Comparison of ENCODE assay signal across 1 cellular context in the genomic region with DNA sequence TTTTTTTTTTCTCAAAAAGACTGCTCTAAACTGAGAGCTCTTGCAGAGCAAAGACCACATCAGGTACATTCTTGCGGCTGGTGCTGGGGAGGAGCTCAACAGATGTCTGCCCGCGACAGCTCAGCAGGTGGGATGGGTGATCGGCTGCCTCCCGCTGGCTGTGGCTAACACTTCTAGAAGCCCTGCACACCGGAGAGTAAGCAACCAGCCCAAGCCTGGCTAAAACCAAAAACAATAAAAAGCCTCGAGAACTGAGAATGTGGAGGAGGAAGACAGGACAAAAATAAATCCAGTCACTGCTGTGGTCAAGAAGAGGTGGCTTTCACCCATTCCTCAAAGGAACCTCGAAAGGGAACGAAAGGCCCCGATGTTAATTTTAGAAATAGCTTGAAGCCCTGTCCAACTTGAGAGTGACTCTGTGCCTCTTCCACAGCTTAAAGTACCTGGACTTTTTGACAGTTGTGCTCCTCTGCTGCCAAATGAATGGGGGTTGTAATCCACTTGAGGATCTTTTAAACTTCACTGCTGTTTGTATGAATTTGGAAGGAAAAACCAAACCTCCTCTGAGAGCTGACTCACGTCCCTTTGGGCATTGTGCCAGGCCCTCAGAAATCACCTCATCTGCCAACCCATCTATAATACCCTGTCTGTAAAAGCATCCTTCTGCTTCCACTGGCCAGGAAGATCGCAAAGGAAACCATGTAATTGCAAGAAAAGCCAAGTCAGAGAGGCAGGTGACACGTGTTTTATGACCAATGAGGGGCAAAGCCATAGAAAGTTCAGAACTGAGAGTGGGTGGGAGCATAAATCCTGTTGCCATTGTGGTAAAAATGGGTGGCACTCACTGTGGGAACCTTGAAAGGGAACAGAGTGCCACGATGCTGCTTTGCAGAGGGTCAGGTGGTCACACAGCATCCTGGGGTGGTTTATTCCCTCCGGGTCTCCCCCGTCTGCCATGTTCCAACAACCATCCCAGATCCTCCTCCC.
TF ChIP-seq lines count a peak whose summit lies in the region.

No MANE protein-coding gene starts in this region.

TF ChIP-seq in GM12878, 131 proteins besides CTCF, POLR2A, EP300 and RAD21 (continued from another document and continues in another):
- TF ChIP-seq, protein P1, sequence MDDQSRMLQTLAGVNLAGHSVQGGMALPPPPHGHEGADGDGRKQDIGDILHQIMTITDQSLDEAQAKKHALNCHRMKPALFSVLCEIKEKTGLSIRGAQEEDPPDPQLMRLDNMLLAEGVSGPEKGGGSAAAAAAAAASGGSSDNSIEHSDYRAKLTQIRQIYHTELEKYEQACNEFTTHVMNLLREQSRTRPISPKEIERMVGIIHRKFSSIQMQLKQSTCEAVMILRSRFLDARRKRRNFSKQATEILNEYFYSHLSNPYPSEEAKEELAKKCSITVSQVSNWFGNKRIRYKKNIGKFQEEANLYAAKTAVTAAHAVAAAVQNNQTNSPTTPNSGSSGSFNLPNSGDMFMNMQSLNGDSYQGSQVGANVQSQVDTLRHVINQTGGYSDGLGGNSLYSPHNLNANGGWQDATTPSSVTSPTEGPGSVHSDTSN (IDR thresholded peaks at IDR 0.05; ENCODE audit: insufficient replicate concordance, low read depth, low read length): no peak
- TF ChIP-seq, protein P2, sequence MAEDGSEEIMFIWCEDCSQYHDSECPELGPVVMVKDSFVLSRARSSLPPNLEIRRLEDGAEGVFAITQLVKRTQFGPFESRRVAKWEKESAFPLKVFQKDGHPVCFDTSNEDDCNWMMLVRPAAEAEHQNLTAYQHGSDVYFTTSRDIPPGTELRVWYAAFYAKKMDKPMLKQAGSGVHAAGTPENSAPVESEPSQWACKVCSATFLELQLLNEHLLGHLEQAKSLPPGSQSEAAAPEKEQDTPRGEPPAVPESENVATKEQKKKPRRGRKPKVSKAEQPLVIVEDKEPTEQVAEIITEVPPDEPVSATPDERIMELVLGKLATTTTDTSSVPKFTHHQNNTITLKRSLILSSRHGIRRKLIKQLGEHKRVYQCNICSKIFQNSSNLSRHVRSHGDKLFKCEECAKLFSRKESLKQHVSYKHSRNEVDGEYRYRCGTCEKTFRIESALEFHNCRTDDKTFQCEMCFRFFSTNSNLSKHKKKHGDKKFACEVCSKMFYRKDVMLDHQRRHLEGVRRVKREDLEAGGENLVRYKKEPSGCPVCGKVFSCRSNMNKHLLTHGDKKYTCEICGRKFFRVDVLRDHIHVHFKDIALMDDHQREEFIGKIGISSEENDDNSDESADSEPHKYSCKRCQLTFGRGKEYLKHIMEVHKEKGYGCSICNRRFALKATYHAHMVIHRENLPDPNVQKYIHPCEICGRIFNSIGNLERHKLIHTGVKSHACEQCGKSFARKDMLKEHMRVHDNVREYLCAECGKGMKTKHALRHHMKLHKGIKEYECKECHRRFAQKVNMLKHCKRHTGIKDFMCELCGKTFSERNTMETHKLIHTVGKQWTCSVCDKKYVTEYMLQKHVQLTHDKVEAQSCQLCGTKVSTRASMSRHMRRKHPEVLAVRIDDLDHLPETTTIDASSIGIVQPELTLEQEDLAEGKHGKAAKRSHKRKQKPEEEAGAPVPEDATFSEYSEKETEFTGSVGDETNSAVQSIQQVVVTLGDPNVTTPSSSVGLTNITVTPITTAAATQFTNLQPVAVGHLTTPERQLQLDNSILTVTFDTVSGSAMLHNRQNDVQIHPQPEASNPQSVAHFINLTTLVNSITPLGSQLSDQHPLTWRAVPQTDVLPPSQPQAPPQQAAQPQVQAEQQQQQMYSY (CRISPR knock-in tag; IDR thresholded peaks at IDR 0.05): no peak
- TF ChIP-seq ZNF274 (IDR thresholded peaks at IDR 0.05; ENCODE audit: insufficient read depth, insufficient read length) (no peak), NR2C2 (IDR thresholded peaks at IDR 0.05; ENCODE audit: borderline replicate concordance, control insufficient read depth, insufficient read length, low read depth) (no peak), RBBP5 (conservative IDR thresholded peaks at IDR 0.05) (no peak), FOS (IDR thresholded peaks at IDR 0.05; ENCODE audit: borderline replicate concordance, extremely low read depth, insufficient read length) (no peak), NR2C1 (IDR thresholded peaks at IDR 0.05) (no peak), HDAC6 (IDR thresholded peaks at IDR 0.05; ENCODE audit: unreplicated experiment) (no peak), BCL11A (IDR thresholded peaks at IDR 0.05; ENCODE audit: low read depth, low read length) (peak; percentile 72), PAX8 (IDR thresholded peaks at IDR 0.05) (no peak), TARDBP (IDR thresholded peaks at IDR 0.05; ENCODE audit: borderline replicate concordance) (peak; percentile 53; the same call in 1 of the 2 replicates), SMAD1 (IDR thresholded peaks at IDR 0.05; ENCODE audit: low read depth, partially characterized antibody) (peak; percentile 21), IKZF1 (conservative IDR thresholded peaks at IDR 0.05) (peak; percentile 98), GABPA (IDR thresholded peaks at IDR 0.05; ENCODE audit: low read depth) (no peak), STAT1 (conservative IDR thresholded peaks at IDR 0.05) (no peak), JUNB (IDR thresholded peaks at IDR 0.05) (peak; percentile 30; the same call in 1 of the 2 replicates), ZNF217 (IDR thresholded peaks at IDR 0.05) (peak; percentile 25; the same call in 1 of the 2 replicates), RCOR1 (conservative IDR thresholded peaks at IDR 0.05; ENCODE audit: low read depth, low read length) (no peak), FOXM1 (IDR thresholded peaks at IDR 0.05; ENCODE audit: low read depth, low read length) (peak; percentile 95), NR2F1 (conservative IDR thresholded peaks at IDR 0.05) (no peak; the same call in 1 of the 2 replicates), HDGF (IDR thresholded peaks at IDR 0.05) (no peak), EGR1 (IDR thresholded peaks at IDR 0.05; ENCODE audit: borderline replicate concordance in 1 of 2, low read depth in 2 of 2, low read length in 2 of 2) (peak in 1 of 2 experiments; percentile 53; a peak in 1 of 3 replicates), IRF4 (IDR thresholded peaks at IDR 0.05; ENCODE audit: low read depth, low read length) (peak; percentile 33; the same call in 1 of the 2 replicates), MTA3 (IDR thresholded peaks at IDR 0.05; ENCODE audit: borderline replicate concordance, low read length) (peak; percentile 89), EED (IDR thresholded peaks at IDR 0.05; ENCODE audit: low read depth) (peak; percentile 95), WRNIP1 (IDR thresholded peaks at IDR 0.05; ENCODE audit: borderline replicate concordance, low read depth, low read length) (0 out of 2 replicates have a peak, but pooled peaks have one; percentile 21), CHD2 (IDR thresholded peaks at IDR 0.05; ENCODE audit: borderline replicate concordance, low read depth, low read length) (peak; percentile 48; the same call in 1 of the 2 replicates), JUND (IDR thresholded peaks at IDR 0.05; ENCODE audit: low read depth, low read length) (no peak), NFXL1 (IDR thresholded peaks at IDR 0.05; ENCODE audit: borderline replicate concordance) (no peak)
- TF ChIP-seq, protein P3, sequence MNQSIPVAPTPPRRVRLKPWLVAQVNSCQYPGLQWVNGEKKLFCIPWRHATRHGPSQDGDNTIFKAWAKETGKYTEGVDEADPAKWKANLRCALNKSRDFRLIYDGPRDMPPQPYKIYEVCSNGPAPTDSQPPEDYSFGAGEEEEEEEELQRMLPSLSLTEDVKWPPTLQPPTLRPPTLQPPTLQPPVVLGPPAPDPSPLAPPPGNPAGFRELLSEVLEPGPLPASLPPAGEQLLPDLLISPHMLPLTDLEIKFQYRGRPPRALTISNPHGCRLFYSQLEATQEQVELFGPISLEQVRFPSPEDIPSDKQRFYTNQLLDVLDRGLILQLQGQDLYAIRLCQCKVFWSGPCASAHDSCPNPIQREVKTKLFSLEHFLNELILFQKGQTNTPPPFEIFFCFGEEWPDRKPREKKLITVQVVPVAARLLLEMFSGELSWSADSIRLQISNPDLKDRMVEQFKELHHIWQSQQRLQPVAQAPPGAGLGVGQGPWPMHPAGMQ (IDR thresholded peaks at IDR 0.05; ENCODE audit: borderline replicate concordance): no peak
- TF ChIP-seq, protein P4, sequence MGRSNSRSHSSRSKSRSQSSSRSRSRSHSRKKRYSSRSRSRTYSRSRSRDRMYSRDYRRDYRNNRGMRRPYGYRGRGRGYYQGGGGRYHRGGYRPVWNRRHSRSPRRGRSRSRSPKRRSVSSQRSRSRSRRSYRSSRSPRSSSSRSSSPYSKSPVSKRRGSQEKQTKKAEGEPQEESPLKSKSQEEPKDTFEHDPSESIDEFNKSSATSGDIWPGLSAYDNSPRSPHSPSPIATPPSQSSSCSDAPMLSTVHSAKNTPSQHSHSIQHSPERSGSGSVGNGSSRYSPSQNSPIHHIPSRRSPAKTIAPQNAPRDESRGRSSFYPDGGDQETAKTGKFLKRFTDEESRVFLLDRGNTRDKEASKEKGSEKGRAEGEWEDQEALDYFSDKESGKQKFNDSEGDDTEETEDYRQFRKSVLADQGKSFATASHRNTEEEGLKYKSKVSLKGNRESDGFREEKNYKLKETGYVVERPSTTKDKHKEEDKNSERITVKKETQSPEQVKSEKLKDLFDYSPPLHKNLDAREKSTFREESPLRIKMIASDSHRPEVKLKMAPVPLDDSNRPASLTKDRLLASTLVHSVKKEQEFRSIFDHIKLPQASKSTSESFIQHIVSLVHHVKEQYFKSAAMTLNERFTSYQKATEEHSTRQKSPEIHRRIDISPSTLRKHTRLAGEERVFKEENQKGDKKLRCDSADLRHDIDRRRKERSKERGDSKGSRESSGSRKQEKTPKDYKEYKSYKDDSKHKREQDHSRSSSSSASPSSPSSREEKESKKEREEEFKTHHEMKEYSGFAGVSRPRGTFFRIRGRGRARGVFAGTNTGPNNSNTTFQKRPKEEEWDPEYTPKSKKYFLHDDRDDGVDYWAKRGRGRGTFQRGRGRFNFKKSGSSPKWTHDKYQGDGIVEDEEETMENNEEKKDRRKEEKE (IDR thresholded peaks at IDR 0.05): no peak
- TF ChIP-seq, protein P5, sequence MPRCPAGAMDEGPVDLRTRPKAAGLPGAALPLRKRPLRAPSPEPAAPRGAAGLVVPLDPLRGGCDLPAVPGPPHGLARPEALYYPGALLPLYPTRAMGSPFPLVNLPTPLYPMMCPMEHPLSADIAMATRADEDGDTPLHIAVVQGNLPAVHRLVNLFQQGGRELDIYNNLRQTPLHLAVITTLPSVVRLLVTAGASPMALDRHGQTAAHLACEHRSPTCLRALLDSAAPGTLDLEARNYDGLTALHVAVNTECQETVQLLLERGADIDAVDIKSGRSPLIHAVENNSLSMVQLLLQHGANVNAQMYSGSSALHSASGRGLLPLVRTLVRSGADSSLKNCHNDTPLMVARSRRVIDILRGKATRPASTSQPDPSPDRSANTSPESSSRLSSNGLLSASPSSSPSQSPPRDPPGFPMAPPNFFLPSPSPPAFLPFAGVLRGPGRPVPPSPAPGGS (IDR thresholded peaks at IDR 0.05; ENCODE audit: borderline replicate concordance, insufficient read depth, low read depth, low read length, poor library complexity, severe bottlenecking): peak; percentile 78
- TF ChIP-seq, protein P6, sequence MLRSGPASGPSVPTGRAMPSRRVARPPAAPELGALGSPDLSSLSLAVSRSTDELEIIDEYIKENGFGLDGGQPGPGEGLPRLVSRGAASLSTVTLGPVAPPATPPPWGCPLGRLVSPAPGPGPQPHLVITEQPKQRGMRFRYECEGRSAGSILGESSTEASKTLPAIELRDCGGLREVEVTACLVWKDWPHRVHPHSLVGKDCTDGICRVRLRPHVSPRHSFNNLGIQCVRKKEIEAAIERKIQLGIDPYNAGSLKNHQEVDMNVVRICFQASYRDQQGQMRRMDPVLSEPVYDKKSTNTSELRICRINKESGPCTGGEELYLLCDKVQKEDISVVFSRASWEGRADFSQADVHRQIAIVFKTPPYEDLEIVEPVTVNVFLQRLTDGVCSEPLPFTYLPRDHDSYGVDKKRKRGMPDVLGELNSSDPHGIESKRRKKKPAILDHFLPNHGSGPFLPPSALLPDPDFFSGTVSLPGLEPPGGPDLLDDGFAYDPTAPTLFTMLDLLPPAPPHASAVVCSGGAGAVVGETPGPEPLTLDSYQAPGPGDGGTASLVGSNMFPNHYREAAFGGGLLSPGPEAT (IDR thresholded peaks at IDR 0.05; ENCODE audit: low read depth): peak; percentile 91
- TF ChIP-seq, protein P7, sequence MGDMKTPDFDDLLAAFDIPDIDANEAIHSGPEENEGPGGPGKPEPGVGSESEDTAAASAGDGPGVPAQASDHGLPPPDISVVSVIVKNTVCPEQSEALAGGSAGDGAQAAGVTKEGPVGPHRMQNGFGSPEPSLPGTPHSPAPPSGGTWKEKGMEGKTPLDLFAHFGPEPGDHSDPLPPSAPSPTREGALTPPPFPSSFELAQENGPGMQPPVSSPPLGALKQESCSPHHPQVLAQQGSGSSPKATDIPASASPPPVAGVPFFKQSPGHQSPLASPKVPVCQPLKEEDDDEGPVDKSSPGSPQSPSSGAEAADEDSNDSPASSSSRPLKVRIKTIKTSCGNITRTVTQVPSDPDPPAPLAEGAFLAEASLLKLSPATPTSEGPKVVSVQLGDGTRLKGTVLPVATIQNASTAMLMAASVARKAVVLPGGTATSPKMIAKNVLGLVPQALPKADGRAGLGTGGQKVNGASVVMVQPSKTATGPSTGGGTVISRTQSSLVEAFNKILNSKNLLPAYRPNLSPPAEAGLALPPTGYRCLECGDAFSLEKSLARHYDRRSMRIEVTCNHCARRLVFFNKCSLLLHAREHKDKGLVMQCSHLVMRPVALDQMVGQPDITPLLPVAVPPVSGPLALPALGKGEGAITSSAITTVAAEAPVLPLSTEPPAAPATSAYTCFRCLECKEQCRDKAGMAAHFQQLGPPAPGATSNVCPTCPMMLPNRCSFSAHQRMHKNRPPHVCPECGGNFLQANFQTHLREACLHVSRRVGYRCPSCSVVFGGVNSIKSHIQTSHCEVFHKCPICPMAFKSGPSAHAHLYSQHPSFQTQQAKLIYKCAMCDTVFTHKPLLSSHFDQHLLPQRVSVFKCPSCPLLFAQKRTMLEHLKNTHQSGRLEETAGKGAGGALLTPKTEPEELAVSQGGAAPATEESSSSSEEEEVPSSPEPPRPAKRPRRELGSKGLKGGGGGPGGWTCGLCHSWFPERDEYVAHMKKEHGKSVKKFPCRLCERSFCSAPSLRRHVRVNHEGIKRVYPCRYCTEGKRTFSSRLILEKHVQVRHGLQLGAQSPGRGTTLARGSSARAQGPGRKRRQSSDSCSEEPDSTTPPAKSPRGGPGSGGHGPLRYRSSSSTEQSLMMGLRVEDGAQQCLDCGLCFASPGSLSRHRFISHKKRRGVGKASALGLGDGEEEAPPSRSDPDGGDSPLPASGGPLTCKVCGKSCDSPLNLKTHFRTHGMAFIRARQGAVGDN (IDR thresholded peaks at IDR 0.05): 0 out of 2 replicates have a peak, but pooled peaks have one; percentile 26
- TF ChIP-seq, protein P8, sequence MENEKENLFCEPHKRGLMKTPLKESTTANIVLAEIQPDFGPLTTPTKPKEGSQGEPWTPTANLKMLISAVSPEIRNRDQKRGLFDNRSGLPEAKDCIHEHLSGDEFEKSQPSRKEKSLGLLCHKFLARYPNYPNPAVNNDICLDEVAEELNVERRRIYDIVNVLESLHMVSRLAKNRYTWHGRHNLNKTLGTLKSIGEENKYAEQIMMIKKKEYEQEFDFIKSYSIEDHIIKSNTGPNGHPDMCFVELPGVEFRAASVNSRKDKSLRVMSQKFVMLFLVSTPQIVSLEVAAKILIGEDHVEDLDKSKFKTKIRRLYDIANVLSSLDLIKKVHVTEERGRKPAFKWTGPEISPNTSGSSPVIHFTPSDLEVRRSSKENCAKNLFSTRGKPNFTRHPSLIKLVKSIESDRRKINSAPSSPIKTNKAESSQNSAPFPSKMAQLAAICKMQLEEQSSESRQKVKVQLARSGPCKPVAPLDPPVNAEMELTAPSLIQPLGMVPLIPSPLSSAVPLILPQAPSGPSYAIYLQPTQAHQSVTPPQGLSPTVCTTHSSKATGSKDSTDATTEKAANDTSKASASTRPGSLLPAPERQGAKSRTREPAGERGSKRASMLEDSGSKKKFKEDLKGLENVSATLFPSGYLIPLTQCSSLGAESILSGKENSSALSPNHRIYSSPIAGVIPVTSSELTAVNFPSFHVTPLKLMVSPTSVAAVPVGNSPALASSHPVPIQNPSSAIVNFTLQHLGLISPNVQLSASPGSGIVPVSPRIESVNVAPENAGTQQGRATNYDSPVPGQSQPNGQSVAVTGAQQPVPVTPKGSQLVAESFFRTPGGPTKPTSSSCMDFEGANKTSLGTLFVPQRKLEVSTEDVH (IDR thresholded peaks at IDR 0.05; ENCODE audit: low read depth, partially characterized antibody): peak; percentile 40
